Comparison of ENCODE assay signal across 30 cellular contexts in the genomic region with DNA sequence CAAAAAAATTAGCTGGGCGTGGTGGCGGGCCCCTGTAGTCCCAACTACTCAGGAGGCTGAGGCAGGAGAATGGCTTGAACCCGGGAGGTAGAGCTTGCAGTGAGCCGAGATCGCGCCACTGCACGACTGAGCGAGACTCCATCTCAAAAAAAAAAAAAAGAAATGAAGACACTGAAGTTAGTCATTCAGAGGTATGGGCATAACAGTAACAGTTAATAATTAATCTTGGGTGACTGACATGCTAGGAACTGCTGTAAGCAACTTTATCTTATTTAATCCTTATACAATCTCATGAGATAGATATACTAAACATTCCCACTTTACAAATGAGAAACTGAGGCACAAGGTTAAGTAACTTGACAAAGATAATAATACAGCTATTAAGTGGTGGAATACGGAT.
"Had no signal": no experiment of that assay in that cellular context is flagged by ENCODE, and none has a peak within 500 bp of the region (broad histone marks: within the 10 kb centered on the region; RNA-seq: fewer than 3 reads in every experiment).

No MANE protein-coding gene starts in this region.

- ATAC-seq: activated CD4-positive, CD25-positive, alpha-beta regulatory T cell treated with anti-CD3 and anti-CD28 coated beads, Interleukin-2, amount 50 U/mL, for 24 hours; activated CD8-positive, alpha-beta T cell treated with anti-CD3 and anti-CD28 coated beads for 36 hours; activated T-cell treated with anti-CD3 and anti-CD28 coated beads, Interleukin-2, amount 50 U/mL, for 4 hours; activated T-helper 17 cell treated with anti-CD3 and anti-CD28 coated beads, Interleukin-2, amount 50 U/mL, for 72 hours; effector memory CD8-positive, alpha-beta T cell; gastroesophageal sphincter; T-helper 17 cell had no signal

- FAIRE-seq: astrocyte, bronchial epithelial cell had no signal

- H3K36me3 ChIP-seq: brain microvascular endothelial cell, esophagus muscularis mucosa, gastroesophageal sphincter had no signal

- H3K9me3 ChIP-seq: esophagus muscularis mucosa, gastroesophageal sphincter had no signal

- DNase-seq: activated B cell treated with CpG ODN at 0.5 μM for 24 hours; activated CD4-positive, alpha-beta T cell treated with anti-CD3 and anti-CD28 coated beads for 48 hours; activated CD4-positive, alpha-beta T cell treated with anti-CD3 and anti-CD28 coated beads, Interleukin-2, amount 50 U/mL, for 1 hour; activated CD4-positive, alpha-beta T cell treated with anti-CD3 and anti-CD28 coated beads, Interleukin-2, amount 50 U/mL, for 48 hours; activated CD8-positive, alpha-beta memory T cell treated with anti-CD3 and anti-CD28 coated beads for 24 hours; activated CD8-positive, alpha-beta T cell treated with anti-CD3 and anti-CD28 coated beads for 36 hours; activated effector memory CD4-positive, alpha-beta T cell treated with Interleukin-2 at 50 U/mL for 16 hours; activated gamma-delta T cell treated with Interleukin-2 at 50 U/mL for 16 hours; activated naive CD4-positive, alpha-beta T cell treated with anti-CD3 and anti-CD28 coated beads, Interleukin-2, amount 50 U/mL, for 16 hours; activated naive CD4-positive, alpha-beta T cell treated with Interleukin-2 at 50 U/mL for 16 hours; activated T-cell treated with anti-CD3 and anti-CD28 coated beads, Interleukin-2, amount 50 U/mL, for 4 hours; amniotic stem cell; anterior cingulate cortex; brain microvascular endothelial cell; effector CD4-positive, alpha-beta T cell; effector memory CD8-positive, alpha-beta T cell; erythroblast; foreskin melanocyte; head of caudate nucleus; T-helper 1 cell; T-helper 17 cell; T1000; WERI-Rb-1 had no signal

- H3K4me3 ChIP-seq: coronary artery, esophagus muscularis mucosa, gastroesophageal sphincter had no signal

- H3K27ac ChIP-seq: brain microvascular endothelial cell, coronary artery, esophagus muscularis mucosa, gastroesophageal sphincter, WERI-Rb-1 had no signal

- H3K27me3 ChIP-seq: brain microvascular endothelial cell, esophagus muscularis mucosa, gastroesophageal sphincter had no signal
